Comparison of ENCODE assay signal across 18 cellular contexts in the genomic region with DNA sequence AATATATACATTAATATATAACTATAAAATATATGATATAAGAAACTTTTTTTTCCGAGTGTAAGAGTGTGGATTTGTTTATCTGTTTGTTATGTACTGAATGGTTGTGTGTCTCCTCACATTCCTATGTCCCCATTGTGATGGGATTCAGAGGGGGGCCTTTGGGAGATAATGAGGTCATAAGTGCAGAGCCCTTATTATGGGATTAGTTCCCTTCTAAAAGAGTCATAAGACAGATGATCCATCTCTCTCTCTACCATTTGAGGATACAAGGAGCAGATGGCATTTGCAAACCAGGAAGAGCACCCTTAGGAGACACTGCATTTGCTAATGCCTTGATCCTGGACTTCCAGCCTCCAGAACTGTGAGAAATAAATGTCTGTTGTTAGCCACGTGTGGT.
"Had no signal": no experiment of that assay in that cellular context is flagged by ENCODE, and none has a peak within 500 bp of the region (broad histone marks: within the 10 kb centered on the region; RNA-seq: fewer than 3 reads in every experiment).

No MANE protein-coding gene starts in this region.

- FAIRE-seq: HTR-8/SVneo had no signal

- DNase-seq: KBM-7, MV-4-11, NCI-H1092, NCI-H1105 treated with DMSO at 0.1 percent for 48 hours, NCI-H1417 treated with DMSO at 0.1 percent for 48 hours, NCI-H187 treated with DMSO at 0.1 percent for 48 hours, NCI-H2029 treated with DMSO at 0.1 percent for 48 hours, NCI-H2171 treated with DMSO at 0.1 percent for 48 hours, NCI-H345, NCI-H446 treated with DMSO at 0.1 percent for 48 hours, NCI-H510A treated with DMSO at 0.1 percent for 48 hours, SHP77, SK-N-SH, SW 1271, T-cell had no signal

- ATAC-seq: T-cell had no signal

- H3K27ac ChIP-seq: HL-60, RWPE1 had no signal

- H3K9me3 ChIP-seq: SK-N-SH had no signal
